ENCODE assay signal across 9 cellular contexts in genomic region chr7:97871659-97872024, GRCh38. TPM values are rescaled to one million over a fixed set of nuclear protein-coding genes. Genes with fewer than 3 reads are reported as not detected.
DNase-seq lines count a peak whose midpoint lies in the region; ATAC-seq, FAIRE-seq and TF ChIP-seq lines count a peak whose summit lies in the region.
"Had no signal": no experiment of that assay in that cellular context is flagged by ENCODE, and none has a peak within 500 bp of the region (broad histone marks: within the 10 kb centered on the region; RNA-seq: fewer than 3 reads in every experiment).

No MANE protein-coding gene starts in this region.

- H3K79me2 ChIP-seq in GM23338 (replicated peaks; ENCODE audit: insufficient read depth) = peaks cover 30% of the 10 kb centered on the region
- H3K79me2 ChIP-seq in K562 (ENCODE audit: control insufficient read depth, insufficient read depth, low read length) = peaks cover 39% of the 10 kb centered on the region

- intact Hi-C loops in K562 (cut with micrococcal nuclease) = no loop called here

- H3K4me3 Mint-ChIP-seq in GM23338 = peak overlapping the region; percentile 96
- peak overlapping the region; percentile 88 for H3K4me3 Mint-ChIP-seq in stimulated activated naive CD8-positive, alpha-beta T cell treated with anti-CD3 and anti-CD28 coated beads, Interleukin-15, Interleukin-2, amounts not matched to agents 100 ng/mL and 50 ng/mL, for 24 hours

- FAIRE-seq in K562 (lab: Jason Lieb, UNC) = no peak
- FAIRE-seq: TTC549 had no signal

- H3K36me3 Mint-ChIP-seq in GM23338 (ENCODE audit: low read depth) = peaks cover 31% of the 10 kb centered on the region
- peaks cover 30% of the 10 kb centered on the region for H3K36me3 Mint-ChIP-seq in stimulated activated naive CD8-positive, alpha-beta T cell treated with anti-CD3 and anti-CD28 coated beads, Interleukin-15, Interleukin-2, amounts not matched to agents 100 ng/mL and 50 ng/mL, for 24 hours (ENCODE audit: low read depth)

- H3K27ac Mint-ChIP-seq in GM23338 = peak overlapping the region; percentile 96
- H3K27ac Mint-ChIP-seq in stimulated activated naive CD8-positive, alpha-beta T cell treated with anti-CD3 and anti-CD28 coated beads, Interleukin-15, Interleukin-2, amounts not matched to agents 100 ng/mL and 50 ng/mL, for 24 hours = peak overlapping the region; percentile 89

- no peak for TF ChIP-seq EP300 in K562 (IDR thresholded peaks at IDR 0.05; ENCODE audit: low read length)

- peak overlapping the region; percentile 82 for H3K4me2 ChIP-seq in GM23338
- H3K4me2 ChIP-seq in K562 (ENCODE audit: insufficient read depth, low read length) = peak overlapping the region; percentile 89

- DNase-seq in DMS79 treated with DMSO at 0.1 percent for 48 hours (lab: John Stamatoyannopoulos, UW) (peak; percentile 59), GM23338 (ENCODE audit: low spot score) (peak; percentile 59), NCI-H69 (lab: John Stamatoyannopoulos, UW) (peak; percentile 78), K562 (ENCODE audit: extremely low read depth in 1 of 4, low spot score in 3 of 4) (peak; percentile 42 to 55 (median 46)), left kidney (ENCODE audit: low read depth, low spot score) (peak; percentile 51), 8988T (no peak)

- H3K9me3 Mint-ChIP-seq in GM23338 = no peaks in the 10 kb centered on the region; the same call in 2 of the 3 replicates
- no peaks in the 10 kb centered on the region for H3K9me3 Mint-ChIP-seq in stimulated activated naive CD8-positive, alpha-beta T cell treated with anti-CD3 and anti-CD28 coated beads, Interleukin-15, Interleukin-2, amounts not matched to agents 100 ng/mL and 50 ng/mL, for 24 hours

- TF ChIP-seq RAD21 in K562 (CRISPR knock-in tag; conservative IDR thresholded peaks at IDR 0.05 in 1 of 2, IDR thresholded peaks at IDR 0.05 in 1 of 2) = no peak

- in situ Hi-C loops in K562 (cut with MboI) = no loop called here

- ATAC-seq in GM23338 = peak; percentile 61
- peak; percentile 70 for ATAC-seq in K562
- ATAC-seq in HG02970 (IDR thresholded peaks at IDR 0.05; ENCODE audit: low FRiP score, unreplicated experiment) = no peak

- no peak for TF ChIP-seq POLR2A in K562 (conservative IDR thresholded peaks at IDR 0.05)

- H2AFZ ChIP-seq in GM23338 = peak overlapping the region; percentile 78; the same call in 1 of the 2 replicates
- peak overlapping the region; percentile 91 for H2AFZ ChIP-seq in K562 (ENCODE audit: low read depth, low read length)

- H3K4me1 ChIP-seq in GM23338 (ENCODE audit: insufficient read depth) = peaks cover 15% of the 10 kb centered on the region
- H3K4me1 ChIP-seq in K562 (replicated peaks in 1 of 2; ENCODE audit: control insufficient read depth in 2 of 2, insufficient read depth in 2 of 2, low read length in 2 of 2) = peaks cover 9 to 23% of the 10 kb centered on the region in 2 experiments; a peak in 4 of 5 replicates

- POLR2A ChIA-PET in K562 (lab: Yijun Ruan, JAX) = interaction anchor here (0.6 to 1.5 kb wide), 6 partner anchors 8 to 297 kb away, joined by 3 to 6 read pairs (median 3); no protein-coding TSS in a partner anchor

- WGBS in K562 (ENCODE audit: insufficient coverage, low coverage, missing lambda C conversion rate) = under 1% methylated on average over 20 of the region's 21 CpGs

- H3K9ac ChIP-seq in K562 (ENCODE audit: insufficient read depth in 1 of 2, low read depth in 2 of 2, low read length in 2 of 2) = peak overlapping the region; percentile 91 to 95

- TF ChIP-seq CTCF in GM23338 (conservative IDR thresholded peaks at IDR 0.05; ENCODE audit: low read depth in 2 of 2) (no peak), K562 (IDR thresholded peaks at IDR 0.05 in 2 of 3, conservative IDR thresholded peaks at IDR 0.05 in 1 of 3; ENCODE audit: insufficient read depth in 2 of 3, low read depth in 1 of 3, low read length in 3 of 3) (no peak)

- H3K9me3 ChIP-seq in K562 (replicated peaks; ENCODE audit: control insufficient read depth, insufficient read depth, low read depth, low read length) = no peaks in the 10 kb centered on the region

- CTCF ChIA-PET in K562 (lab: Yijun Ruan, JAX; ENCODE audit: low intra/inter-chr PET ratio) = no interaction called here

- H3F3A ChIP-seq in GM23338 (replicated peaks; ENCODE audit: low read depth) = no peaks in the 10 kb centered on the region

- peaks cover 3% of the 10 kb centered on the region for H3K9me1 ChIP-seq in K562 (ENCODE audit: control insufficient read depth, insufficient read depth, low read length)

- H3K9me2 ChIP-seq in GM23338 (ENCODE audit: insufficient read depth) = no peaks in the 10 kb centered on the region

- H3K27ac ChIP-seq in GM23338 (ENCODE audit: low read depth) (peak overlapping the region; percentile 93), K562 (ENCODE audit: extremely low read depth, low read depth, low read length) (peak overlapping the region; percentile 89)

- peaks cover 17% of the 10 kb centered on the region for H3K27me3 Mint-ChIP-seq in GM23338 (ENCODE audit: insufficient read depth, low read depth, poor library complexity)
- H3K27me3 Mint-ChIP-seq in stimulated activated naive CD8-positive, alpha-beta T cell treated with anti-CD3 and anti-CD28 coated beads, Interleukin-15, Interleukin-2, amounts not matched to agents 100 ng/mL and 50 ng/mL, for 24 hours = no peaks in the 10 kb centered on the region

- H3K36me3 ChIP-seq in GM23338 (ENCODE audit: insufficient read depth) = peaks cover 21% of the 10 kb centered on the region; the same call in 1 of the 2 replicates
- H3K36me3 ChIP-seq in K562 (ENCODE audit: control insufficient read depth, insufficient read depth, low read length) = peaks cover 31% of the 10 kb centered on the region

- peaks cover 26% of the 10 kb centered on the region for H4K20me1 ChIP-seq in GM23338 (replicated peaks; ENCODE audit: insufficient read depth)
- H4K20me1 ChIP-seq in K562 (replicated peaks; ENCODE audit: control insufficient read depth, insufficient read depth, low read length) = peaks cover 6% of the 10 kb centered on the region; the same call in 1 of the 2 replicates

- H3K27me3 ChIP-seq in GM23338 (ENCODE audit: insufficient read depth) = peaks cover 27% of the 10 kb centered on the region
- H3K27me3 ChIP-seq in K562 (ENCODE audit: control insufficient read depth in 2 of 2, insufficient read depth in 2 of 2, low read length in 2 of 2) = no peaks in the 10 kb centered on the region

- H3K4me1 Mint-ChIP-seq in GM23338 = peaks cover 36% of the 10 kb centered on the region
- peaks cover 18% of the 10 kb centered on the region for H3K4me1 Mint-ChIP-seq in stimulated activated naive CD8-positive, alpha-beta T cell treated with anti-CD3 and anti-CD28 coated beads, Interleukin-15, Interleukin-2, amounts not matched to agents 100 ng/mL and 50 ng/mL, for 24 hours (ENCODE audit: low read depth)

- no TSS peak for BruUV-seq in K562 (replicated peaks; lab: Mats Ljungman, UMichigan)

- H3K4me3 ChIP-seq in GM23338 (peak overlapping the region; percentile 76), K562 (peak overlapping the region; percentile 78)

TF ChIP-seq in GM23338, 12 proteins besides CTCF, POLR2A, EP300 and RAD21 (continues in another document):
- TF ChIP-seq EZH2 (IDR thresholded peaks at IDR 0.05; ENCODE audit: low read depth, unreplicated experiment) = no peak

TF ChIP-seq in K562, 482 proteins besides CTCF, POLR2A, EP300 and RAD21 (continues in another document):
- TF ChIP-seq CHD2 (IDR thresholded peaks at IDR 0.05; ENCODE audit: low read depth, low read length) = no peak
- no peak for TF ChIP-seq TBL1XR1 (IDR thresholded peaks at IDR 0.05; ENCODE audit: low read length in 2 of 2)
- TF ChIP-seq NFRKB (IDR thresholded peaks at IDR 0.05; ENCODE audit: low read depth) = 0 out of 2 replicates have a peak, but pooled peaks have one; percentile 56
- no peak for TF ChIP-seq PBX2 (CRISPR knock-in tag; IDR thresholded peaks at IDR 0.05; ENCODE audit: low read depth)
- no peak for TF ChIP-seq PBX2 (tag; conservative IDR thresholded peaks at IDR 0.05; ENCODE audit: low read depth)

RNA-seq across cellular contexts. Expression of gene ASNS, which starts 0.6 kb away (rescaled TPM):
- total RNA-seq in GM23338 (2014; rRNA removed; shearing (Covaris generic)) = 166 and 183 TPM in 2 replicates
- polyA plus RNA-seq in GM23338 (2016; fragmentation: Nextera tagmentation; extraction: Ambion mirVana) (154 and 163 TPM in 2 replicates), K562 (2011; rRNA removed) (127 and 129 TPM in 2 replicates), K562 (2014; fragmentation: Illumina TruSeq; extraction: Trizol) (345 and 354 TPM in 2 replicates), K562 (2014; fragmentation: Nextera tagmentation; extraction: Ambion mirVana) (100 to 1,000 TPM; 232 to 268 TPM), K562 (2014; rRNA removed) (261 and 331 TPM in 2 replicates)
- total RNA-seq in K562 (2011; cell fraction: chromatin; rRNA removed; ENCODE audit: low replicate concordance) = 152 and 366 TPM in 2 replicates
- 72.2 and 86.7 TPM in 2 replicates for total RNA-seq in K562 (2011; cell fraction: nucleolus; rRNA removed)
- 180 and 190 TPM in 2 replicates for total RNA-seq in K562 (2011; cell fraction: nucleoplasm; rRNA removed)
- total RNA-seq in K562 (2014; rRNA removed) (110 and 116 TPM in 2 replicates), K562 (2014; rRNA removed; fragmentation: Illumina TruSeq; extraction: Trizol) (195 and 236 TPM in 2 replicates), K562 (2015; rRNA removed; fragmentation: Illumina TruSeq; extraction: Trizol) (36.0 and 42.1 TPM in 2 replicates), K562 (2021) (208 and 215 TPM in 2 replicates)
- 50.5 and 79.9 TPM in 2 replicates for polyA plus RNA-seq in K562 (2011; cell fraction: cytosol; rRNA removed)
- 142 and 195 TPM in 2 replicates for polyA plus RNA-seq in K562 (2011; cell fraction: nucleus; rRNA removed)
- 92.6 and 745 TPM in 2 replicates for polyA plus RNA-seq in K562 (2012)
- 134 and 171 TPM in 2 replicates for polyA minus RNA-seq in K562 (2011; rRNA and poly(A)+ RNA removed)
- 42.9 and 53.7 TPM in 2 replicates for polyA minus RNA-seq in K562 (2011; cell fraction: cytosol; rRNA and poly(A)+ RNA removed)
- 36.8 and 107 TPM in 2 replicates for polyA minus RNA-seq in K562 (2011; cell fraction: nucleus; rRNA and poly(A)+ RNA removed)
